In the genomic region with DNA sequence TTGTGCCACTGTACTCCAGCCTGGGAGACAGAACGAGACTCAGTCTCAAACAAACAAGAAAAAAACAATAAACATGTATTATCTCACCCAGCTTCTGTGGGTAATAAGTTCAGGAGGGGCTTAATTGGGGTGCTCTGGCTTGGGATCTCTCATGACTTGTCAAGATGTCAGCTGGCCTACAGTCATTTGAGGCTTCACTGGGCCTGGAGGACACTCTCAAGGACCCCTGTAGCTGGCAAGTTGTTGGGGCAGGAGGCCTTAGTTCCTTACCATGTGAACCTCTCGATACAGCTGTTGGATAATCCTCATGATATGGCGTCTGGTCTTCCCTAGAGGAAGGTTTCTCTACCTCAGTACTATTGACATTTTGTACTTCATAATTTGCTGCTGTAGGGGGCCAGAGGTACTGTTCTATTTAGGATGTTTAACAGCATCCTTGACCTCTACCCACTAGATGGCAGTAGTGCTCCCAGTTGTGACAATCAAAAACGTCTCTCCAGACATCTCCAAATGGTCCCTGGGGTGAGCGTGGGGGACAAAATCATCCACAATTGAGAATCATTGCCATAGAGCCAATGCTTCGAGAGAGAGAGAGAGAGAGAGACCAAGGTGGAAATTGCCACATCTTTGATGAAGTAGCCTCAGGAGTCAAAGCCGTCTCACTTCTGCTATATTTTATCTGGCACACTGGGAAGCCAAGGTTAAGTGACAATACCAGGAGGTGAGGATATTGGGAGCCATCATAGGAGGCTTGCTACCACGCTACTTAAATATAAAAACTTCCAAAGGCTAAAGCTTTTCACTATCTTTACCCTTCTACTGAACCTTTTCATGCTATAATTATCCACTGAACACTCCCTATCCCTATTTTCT, we compare ENCODE assay signal across 9 cellular contexts. TPM values are rescaled to one million over a fixed set of nuclear protein-coding genes. Genes with fewer than 3 reads are reported as not detected.
A peak's percentile ranks its signal among the peaks of the same experiment; 100 is the strongest.
DNase-seq lines count a peak whose midpoint lies in the region; ATAC-seq lines count a peak whose summit lies in the region.
"Had no signal": no experiment of that assay in that cellular context is flagged by ENCODE, and none has a peak within 500 bp of the region (broad histone marks: within the 10 kb centered on the region; RNA-seq: fewer than 3 reads in every experiment).

No MANE protein-coding gene starts in this region.

- no peak overlapping the region for H3K23ac ChIP-seq in mesenchymal stem cell (ENCODE audit: low read length in 2 of 2)

- CTCF ChIA-PET in activated CD4-positive, alpha-beta T cell treated with anti-CD3 and anti-CD28 coated beads, Interleukin-2, amount 10 ng/mL, durations not matched to agents 7 days and 5 days (lab: Charles Lee), result interaction anchor here (0.8 to 1.7 kb wide), 5 partner anchors 12 to 572 kb away, joined by 3 to 4 read pairs (median 4); no protein-coding TSS in a partner anchor

- H2BK120ac ChIP-seq in mesenchymal stem cell (ENCODE audit: low read depth, low read length), result no peak overlapping the region

- H3K9ac ChIP-seq in mesenchymal stem cell (ENCODE audit: low read length), result peak overlapping the region; percentile 53
- H3K9ac ChIP-seq: BLaER1 treated with 17β-estradiol and CSF1 and Interleukin-3, amounts not matched to agents 10 nM and 100 nM had no signal

- H3K27ac Mint-ChIP-seq in activated CD4-positive, alpha-beta T cell treated with anti-CD3 and anti-CD28 coated beads, Interleukin-2, amount 10 ng/mL, durations not matched to agents 7 days and 5 days, result no peak overlapping the region

- H2BK15ac ChIP-seq in mesenchymal stem cell (ENCODE audit: low read depth, poor library complexity, severe bottlenecking), result no peak overlapping the region

- H3K4me2 ChIP-seq in mesenchymal stem cell (ENCODE audit: low read length, poor library complexity, severe bottlenecking), result peak overlapping the region; percentile 13

- WGBS in mesenchymal stem cell, result 28% methylated on average over 3 of the region's 8 CpGs

- no peaks in the 10 kb centered on the region for H3K79me1 ChIP-seq in mesenchymal stem cell (replicated peaks; ENCODE audit: low read length, poor library complexity, severe bottlenecking)

- H3K36me3 Mint-ChIP-seq in activated CD4-positive, alpha-beta T cell treated with anti-CD3 and anti-CD28 coated beads, Interleukin-2, amount 10 ng/mL, durations not matched to agents 7 days and 5 days (ENCODE audit: low read depth), result no peaks in the 10 kb centered on the region

- no peak overlapping the region for H2AK5ac ChIP-seq in mesenchymal stem cell (ENCODE audit: low read length, severe bottlenecking)

- no peaks in the 10 kb centered on the region for H3K27me3 ChIP-seq in mesenchymal stem cell (ENCODE audit: control insufficient read depth in 1 of 2, insufficient read depth in 1 of 2, low read length in 2 of 2)
- H3K27me3 ChIP-seq: BLaER1 treated with 17β-estradiol and CSF1 and Interleukin-3, amounts not matched to agents 10 nM and 100 nM had no signal

- H3K27me3 Mint-ChIP-seq in activated CD4-positive, alpha-beta T cell treated with anti-CD3 and anti-CD28 coated beads, Interleukin-2, amount 10 ng/mL, durations not matched to agents 7 days and 5 days, result peaks cover 7% of the 10 kb centered on the region

- H3K9me3 ChIP-seq in mesenchymal stem cell (ENCODE audit: control insufficient read depth, low read length), result no peaks in the 10 kb centered on the region
- H3K9me3 ChIP-seq: BLaER1 treated with 17β-estradiol and CSF1 and Interleukin-3, amounts not matched to agents 10 nM and 100 nM had no signal

- H3K4me3 ChIP-seq in mesenchymal stem cell (ENCODE audit: insufficient read depth in 1 of 2, low read depth in 1 of 2, low read length in 2 of 2), result no peak overlapping the region
- H3K4me3 ChIP-seq: BLaER1 treated with 17β-estradiol and CSF1 and Interleukin-3, amounts not matched to agents 10 nM and 100 nM had no signal

- H2BK12ac ChIP-seq in mesenchymal stem cell (ENCODE audit: low read length in 2 of 2), result no peak overlapping the region

- no peak overlapping the region for H3K27ac ChIP-seq in mesenchymal stem cell (ENCODE audit: low read length, poor library complexity, severe bottlenecking)

- no peak overlapping the region for H3K4ac ChIP-seq in mesenchymal stem cell (ENCODE audit: low read depth in 1 of 2, low read length in 2 of 2)

- no peak overlapping the region for H4K91ac ChIP-seq in mesenchymal stem cell (ENCODE audit: low read length)

- peak; percentile 53 for ATAC-seq in HG03521 (IDR thresholded peaks at IDR 0.05; ENCODE audit: unreplicated experiment)

- H3K9me3 Mint-ChIP-seq in activated CD4-positive, alpha-beta T cell treated with anti-CD3 and anti-CD28 coated beads, Interleukin-2, amount 10 ng/mL, durations not matched to agents 7 days and 5 days, result no peaks in the 10 kb centered on the region

- no peak overlapping the region for H3K4me3 Mint-ChIP-seq in activated CD4-positive, alpha-beta T cell treated with anti-CD3 and anti-CD28 coated beads, Interleukin-2, amount 10 ng/mL, durations not matched to agents 7 days and 5 days

- no peak overlapping the region for H2AFZ ChIP-seq in mesenchymal stem cell (ENCODE audit: low read depth, low read length)

- no peak overlapping the region for H3K14ac ChIP-seq in mesenchymal stem cell (ENCODE audit: low read length in 2 of 2)

- no peak overlapping the region for H4K8ac ChIP-seq in mesenchymal stem cell (ENCODE audit: low read length)

- POLR2A ChIA-PET in activated CD4-positive, alpha-beta T cell treated with anti-CD3 and anti-CD28 coated beads, Interleukin-2, amount 10 ng/mL, durations not matched to agents 7 days and 5 days (lab: Charles Lee), result no interaction called here

- H3K4me1 Mint-ChIP-seq in activated CD4-positive, alpha-beta T cell treated with anti-CD3 and anti-CD28 coated beads, Interleukin-2, amount 10 ng/mL, durations not matched to agents 7 days and 5 days, result peaks cover 15% of the 10 kb centered on the region

- H3K36me3 ChIP-seq in mesenchymal stem cell (ENCODE audit: control insufficient read depth in 1 of 2, insufficient read depth in 2 of 2, low read depth in 1 of 2, low read length in 2 of 2), result no peaks in the 10 kb centered on the region
- H3K36me3 ChIP-seq: BLaER1 treated with 17β-estradiol and CSF1 and Interleukin-3, amounts not matched to agents 10 nM and 100 nM had no signal

- no peak overlapping the region for H2BK5ac ChIP-seq in mesenchymal stem cell (ENCODE audit: low read depth, low read length, poor library complexity, severe bottlenecking)

- no peaks in the 10 kb centered on the region for H3K4me1 ChIP-seq in mesenchymal stem cell (ENCODE audit: control insufficient read depth, insufficient read depth, low read depth, low read length)

- DNase-seq in NK-92 treated with Interleukin-12 subunit alpha and Interleukin-12 subunit beta, amount 100 ng/mL, for 24 hours (lab: John Stamatoyannopoulos, UW), result peak; percentile 42
- DNase-seq in NK-92 (lab: John Stamatoyannopoulos, UW; ENCODE audit: unreplicated experiment) (no peak), NCI-H748 treated with DMSO at 0.1 percent for 48 hours (lab: John Stamatoyannopoulos, UW) (peak; percentile 35), ecto neural progenitor cell (ENCODE audit: low spot score) (peak; percentile 60), mesenchymal stem cell (peak; percentile 70)
- DNase-seq in activated CD4-positive, alpha-beta T cell treated with anti-CD3 and anti-CD28 coated beads, Interleukin-2, amount 10 ng/mL, durations not matched to agents 7 days and 5 days, result peak; percentile 84
- peak; percentile 13 to 45 for DNase-seq in stimulated activated CD8-positive, alpha-beta memory T cell treated with anti-CD3 and anti-CD28 coated beads, Interleukin-7, amount 100 ng/mL, for 4 hours (ENCODE audit: low read depth in 2 of 2)

- H3K18ac ChIP-seq in mesenchymal stem cell (ENCODE audit: low read depth in 1 of 2, low read length in 2 of 2), result no peak overlapping the region

RNA-seq across cellular contexts. Expression of a gene that starts 23.9 kb away (rescaled TPM):
- 100 to 1,000 TPM; 116 to 128 TPM for total RNA-seq in activated CD4-positive, alpha-beta T cell treated with anti-CD3 and anti-CD28 coated beads, Interleukin-2, amount 10 ng/mL, durations not matched to agents 7 days and 5 days
- polyA plus RNA-seq in mesenchymal stem cell (2013, experiment 1 of 2), result 45.7 TPM
- 43.3 TPM for polyA plus RNA-seq in mesenchymal stem cell (2013, experiment 2 of 2)

RNA-seq across cellular contexts. Expression of a gene that starts 30.1 kb away (rescaled TPM):
- total RNA-seq in activated CD4-positive, alpha-beta T cell treated with anti-CD3 and anti-CD28 coated beads, Interleukin-2, amount 10 ng/mL, durations not matched to agents 7 days and 5 days, result 10 to 100 TPM; 39.2 to 44.2 TPM
- polyA plus RNA-seq in mesenchymal stem cell (2013, experiment 1 of 2), result 12.0 TPM
- polyA plus RNA-seq in mesenchymal stem cell (2013, experiment 2 of 2), result 12.2 TPM
